ENCODE assay signal across 1 cellular context in genomic region chr11:32478277-32478731, GRCh38.
TF ChIP-seq lines count a peak whose summit lies in the region.

No MANE protein-coding gene starts in this region.

TF ChIP-seq in H1, 55 proteins besides CTCF, POLR2A, EP300 and RAD21:
- no peak for TF ChIP-seq MAX (IDR thresholded peaks at IDR 0.05)
- no peak for TF ChIP-seq KDM5A (IDR thresholded peaks at IDR 0.05; ENCODE audit: low read length)
- no peak for TF ChIP-seq MAFK (IDR thresholded peaks at IDR 0.05; ENCODE audit: low read depth, low read length)
- no peak for TF ChIP-seq RXRA (IDR thresholded peaks at IDR 0.05; ENCODE audit: insufficient read depth, low read depth, low read length)
- no peak for TF ChIP-seq PHF8 (conservative IDR thresholded peaks at IDR 0.05; ENCODE audit: low read depth, low read length)
- TF ChIP-seq RBBP5 (IDR thresholded peaks at IDR 0.05; ENCODE audit: borderline replicate concordance, low read depth, low read length) = no peak
- no peak for TF ChIP-seq TAF1 (IDR thresholded peaks at IDR 0.05; ENCODE audit: low read depth, low read length)
- TF ChIP-seq YY1 (IDR thresholded peaks at IDR 0.05; ENCODE audit: low read depth, low read length) = no peak
- TF ChIP-seq JUN (IDR thresholded peaks at IDR 0.05; ENCODE audit: low read depth, low read length) = no peak
- no peak for TF ChIP-seq POLR2AphosphoS5 (IDR thresholded peaks at IDR 0.05; ENCODE audit: low read depth, low read length)
- TF ChIP-seq TCF12 (IDR thresholded peaks at IDR 0.05; ENCODE audit: low read depth, low read length) = no peak
- no peak for TF ChIP-seq NANOG (IDR thresholded peaks at IDR 0.05; ENCODE audit: insufficient read depth, low read depth, low read length, poor library complexity, severe bottlenecking)
- no peak for TF ChIP-seq CHD7 (IDR thresholded peaks at IDR 0.05; ENCODE audit: insufficient replicate concordance, low read length)
- no peak for TF ChIP-seq GTF2F1 (IDR thresholded peaks at IDR 0.05; ENCODE audit: borderline replicate concordance, low read depth, low read length)
- no peak for TF ChIP-seq KDM1A (IDR thresholded peaks at IDR 0.05; ENCODE audit: borderline replicate concordance, low read length)
- no peak for TF ChIP-seq SIX5 (IDR thresholded peaks at IDR 0.05; ENCODE audit: low read depth, low read length)
- TF ChIP-seq KDM4A (IDR thresholded peaks at IDR 0.05; ENCODE audit: low read depth, low read length, severe bottlenecking) = no peak
